18 cellular contexts compared by ENCODE assay signal in genomic region chr5:178433273-178433775, GRCh38.
DNase-seq lines count a peak whose midpoint lies in the region; ATAC-seq and TF ChIP-seq lines count a peak whose summit lies in the region.
"Had no signal": no experiment of that assay in that cellular context is flagged by ENCODE, and none has a peak within 500 bp of the region (broad histone marks: within the 10 kb centered on the region; RNA-seq: fewer than 3 reads in every experiment).

No MANE protein-coding gene starts in this region.

- in situ Hi-C loops in GM13976 (cut with MboI; ENCODE audit: low sequenced_read_pairs, unreplicated experiment), result no loop called here

- no peak overlapping the region for H3K4me3 ChIP-seq in BLaER1 treated with 17β-estradiol and CSF1 and Interleukin-3, amounts not matched to agents 10 nM and 100 nM
- H3K4me3 ChIP-seq in Karpas-422 (ENCODE audit: low read length), result no peak overlapping the region
- H3K4me3 ChIP-seq in foreskin fibroblast (ENCODE audit: low read depth in 1 of 2, low read length in 2 of 2), result no peak overlapping the region
- H3K4me3 ChIP-seq: GM23248 had no signal

- peak; percentile 26 for DNase-seq in activated CD8-positive, alpha-beta memory T cell treated with anti-CD3 and anti-CD28 coated beads, Interleukin-2, amount 50 U/mL, for 48 hours
- DNase-seq in left lobe of liver (ENCODE audit: low spot score) (peak; percentile 18), osteocyte (ENCODE audit: extremely low spot score, unreplicated experiment) (peak; percentile 73), GM13976 (ENCODE audit: low spot score) (no peak), Karpas-422 (no peak), foreskin fibroblast (no peak), C1 segment of cervical spinal cord (lab: John Stamatoyannopoulos, UW) (no peak)
- DNase-seq: ACHN, GM23248, NCI-H1417 treated with DMSO at 0.1 percent for 48 hours, NCI-H2029, NCI-H2171, NCI-H748 treated with DMSO at 0.1 percent for 48 hours, OCI-M1 had no signal

- H3K27ac ChIP-seq in BLaER1 treated with 17β-estradiol and CSF1 and Interleukin-3, amounts not matched to agents 10 nM and 100 nM, result peak overlapping the region in 7 of 11 experiments; percentile 48 to 65 (median 57); a peak in 13 of 22 replicates
- H3K27ac ChIP-seq in Karpas-422 (ENCODE audit: low read length), result no peak overlapping the region
- H3K27ac ChIP-seq: GM23248, RWPE1 had no signal

- H3K4me2 ChIP-seq in BLaER1 treated with 17β-estradiol and CSF1 and Interleukin-3, amounts not matched to agents 10 nM and 100 nM, result peak overlapping the region; percentile 61 to 98 (median 90)
- no peak overlapping the region for H3K4me2 ChIP-seq in Karpas-422 (ENCODE audit: low read depth, low read length, poor library complexity, severe bottlenecking)

- H3K9me2 ChIP-seq in Karpas-422 (replicated peaks; ENCODE audit: insufficient read depth, low read length), result no peaks in the 10 kb centered on the region

- no peaks in the 10 kb centered on the region for H3K27me3 Mint-ChIP-seq in osteocyte (ENCODE audit: unreplicated experiment)

- H3K9me3 ChIP-seq in BLaER1 treated with 17β-estradiol and CSF1 and Interleukin-3, amounts not matched to agents 10 nM and 100 nM (replicated peaks in 1 of 11), result peaks cover 0 to 7% (median 0%) of the 10 kb centered on the region in 11 experiments; a peak in 3 of 22 replicates
- no peaks in the 10 kb centered on the region for H3K9me3 ChIP-seq in Karpas-422 (ENCODE audit: low read length)

- H3K36me3 ChIP-seq in BLaER1 treated with 17β-estradiol and CSF1 and Interleukin-3, amounts not matched to agents 10 nM and 100 nM, result no peaks in the 10 kb centered on the region
- H3K36me3 ChIP-seq in Karpas-422 (ENCODE audit: insufficient read depth, low read length), result no peaks in the 10 kb centered on the region

- no peak overlapping the region for H2AFZ ChIP-seq in Karpas-422 (ENCODE audit: low read length)
- H2AFZ ChIP-seq: GM23248 had no signal

- no peaks in the 10 kb centered on the region for H4K20me1 ChIP-seq in BLaER1 treated with 17β-estradiol and CSF1 and Interleukin-3, amounts not matched to agents 10 nM and 100 nM
- no peaks in the 10 kb centered on the region for H4K20me1 ChIP-seq in Karpas-422 (ENCODE audit: insufficient read depth, low read depth, low read length)

- H3K27me3 ChIP-seq in BLaER1 treated with 17β-estradiol and CSF1 and Interleukin-3, amounts not matched to agents 10 nM and 100 nM, result peaks cover 0 to 14% (median 0%) of the 10 kb centered on the region in 11 experiments; a peak in 2 of 22 replicates
- H3K27me3 ChIP-seq in Karpas-422 (ENCODE audit: low read length), result no peaks in the 10 kb centered on the region

- H3K4me1 Mint-ChIP-seq in osteocyte (ENCODE audit: unreplicated experiment), result no peaks in the 10 kb centered on the region

- H3K36me3 Mint-ChIP-seq in osteocyte (ENCODE audit: unreplicated experiment), result no peaks in the 10 kb centered on the region
- H3K36me3 Mint-ChIP-seq: CD8-positive, alpha-beta T cell had no signal

- H3K27ac Mint-ChIP-seq in osteocyte (ENCODE audit: unreplicated experiment), result no peak overlapping the region
- H3K27ac Mint-ChIP-seq: CD8-positive, alpha-beta T cell had no signal

- no peaks in the 10 kb centered on the region for H3K79me2 ChIP-seq in Karpas-422 (ENCODE audit: low read length)

- no peak for TF ChIP-seq CTCF in osteocyte (IDR thresholded peaks at IDR 0.05)
- TF ChIP-seq CTCF in GM13976 (IDR thresholded peaks at IDR 0.05; ENCODE audit: borderline replicate concordance, control extremely low read depth, extremely low read depth, insufficient read depth, missing control alignments), result no peak
- no peak for TF ChIP-seq CTCF in foreskin fibroblast (IDR thresholded peaks at IDR 0.05; ENCODE audit: low read depth, low read length)

- peaks cover 35 to 70% (median 63%) of the 10 kb centered on the region in 10 experiments for H3K4me1 ChIP-seq in BLaER1 treated with 17β-estradiol and CSF1 and Interleukin-3, amounts not matched to agents 10 nM and 100 nM
- H3K4me1 ChIP-seq in Karpas-422 (ENCODE audit: low read length), result peaks cover 10% of the 10 kb centered on the region

- H3K9me3 Mint-ChIP-seq in osteocyte (ENCODE audit: unreplicated experiment), result peaks cover 8% of the 10 kb centered on the region

- ATAC-seq in left lobe of liver, result no peak
- ATAC-seq: CD8-positive, alpha-beta T cell; HCT116 had no signal

- no peak overlapping the region for H3K4me3 Mint-ChIP-seq in osteocyte (ENCODE audit: unreplicated experiment)
- H3K4me3 Mint-ChIP-seq: CD8-positive, alpha-beta T cell had no signal

- H3K9ac ChIP-seq in BLaER1 treated with 17β-estradiol and CSF1 and Interleukin-3, amounts not matched to agents 10 nM and 100 nM, result 0 out of 22 replicates have a peak overlapping the region, but pooled peaks of 1 of the 11 experiments have one; percentile 52
- H3K9ac ChIP-seq in Karpas-422 (ENCODE audit: low read length), result no peak overlapping the region
- H3K9ac ChIP-seq: GM23248 had no signal

Comparison
In these comparisons a context has a peak if more than half of its experiments do, and no peak if none do; other contexts are left out.
1. DNase-seq: peak in activated CD8-positive, alpha-beta memory T cell treated with anti-CD3 and anti-CD28 coated beads, Interleukin-2, amount 50 U/mL, for 48 hours (single experiment), left lobe of liver (single experiment) and osteocyte (single experiment); none in GM13976 (single experiment), Karpas-422 (single experiment), foreskin fibroblast (0 of 2) and C1 segment of cervical spinal cord (0 of 14).